Comparison of ENCODE assay signal across 8 cellular contexts in the genomic region with DNA sequence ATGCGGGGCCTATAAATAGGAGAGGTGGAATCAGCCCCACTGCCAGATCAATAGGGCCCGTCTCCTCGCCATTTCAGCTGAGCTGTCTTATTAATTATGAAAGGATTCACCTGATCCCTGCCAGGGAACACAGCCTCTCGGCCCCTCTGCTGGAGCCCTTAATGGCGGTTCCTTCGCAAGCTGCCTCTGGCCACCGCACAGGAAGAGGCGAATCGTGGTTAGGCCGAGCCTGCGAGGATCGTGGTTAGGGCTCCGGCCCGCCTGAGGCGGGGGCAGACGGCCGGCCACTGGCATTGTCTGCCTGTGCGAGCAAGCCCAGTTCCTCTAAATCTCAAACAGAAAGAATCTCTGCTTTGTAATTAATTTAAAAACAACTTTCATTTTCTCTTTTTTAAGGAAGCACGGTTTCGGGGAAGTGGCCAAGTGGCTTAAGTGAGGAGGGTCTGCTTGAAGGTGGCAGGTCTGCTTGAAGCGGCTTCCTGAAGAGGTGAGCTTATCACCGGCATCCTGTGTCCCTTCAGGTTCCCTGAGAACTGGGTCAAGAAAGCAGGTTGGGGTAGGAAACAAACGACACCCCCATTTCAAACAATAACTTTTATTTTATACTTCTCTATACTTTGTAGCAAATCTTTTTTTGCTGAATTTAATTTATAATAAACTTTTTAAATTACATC. TPM values are rescaled to one million over a fixed set of nuclear protein-coding genes. Genes with fewer than 3 reads are reported as not detected.
DNase-seq lines count a peak whose midpoint lies in the region; ATAC-seq and TF ChIP-seq lines count a peak whose summit lies in the region.

No MANE protein-coding gene starts in this region.

- no peak for TF ChIP-seq CTCF in SU-DHL-6 (IDR thresholded peaks at IDR 0.05; ENCODE audit: insufficient read depth, low read length, poor library complexity, severe bottlenecking)
- no peak for TF ChIP-seq CTCF in fibroblast of mammary gland (conservative IDR thresholded peaks at IDR 0.05; ENCODE audit: control insufficient read depth, insufficient read depth, low read depth, low read length)
- no peak for TF ChIP-seq CTCF in osteoblast (IDR thresholded peaks at IDR 0.05; ENCODE audit: extremely low read depth, low read depth, low read length)

- H3K27ac ChIP-seq in SU-DHL-6 (ENCODE audit: low read depth, low read length): no peak overlapping the region
- peak overlapping the region; percentile 61 for H3K27ac ChIP-seq in osteoblast (ENCODE audit: low read depth, low read length)

- H3K4me3 ChIP-seq in SU-DHL-6 (ENCODE audit: insufficient read depth, low read length, poor library complexity, severe bottlenecking) (no peak overlapping the region), fibroblast of mammary gland (ENCODE audit: control insufficient read depth, low read depth, low read length) (peak overlapping the region; percentile 34), osteoblast (ENCODE audit: insufficient read depth, low read length) (peak overlapping the region; percentile 75)

- no peaks in the 10 kb centered on the region for H3K79me2 ChIP-seq in SU-DHL-6 (ENCODE audit: insufficient read depth, low read length)
- peaks cover 7% of the 10 kb centered on the region for H3K79me2 ChIP-seq in osteoblast (ENCODE audit: insufficient read depth, low read length)

- ATAC-seq in GM21723 (IDR thresholded peaks at IDR 0.05; ENCODE audit: unreplicated experiment) (no peak), GM18517 (IDR thresholded peaks at IDR 0.05; ENCODE audit: unreplicated experiment) (no peak)

- H3K4me2 ChIP-seq in SU-DHL-6 (ENCODE audit: low read depth, low read length, poor library complexity, severe bottlenecking) (peak overlapping the region; percentile 9), osteoblast (ENCODE audit: insufficient read depth, low read length) (peak overlapping the region; percentile 80)

- no peaks in the 10 kb centered on the region for H3F3A ChIP-seq in SU-DHL-6 (ENCODE audit: insufficient read depth)

- H2AFZ ChIP-seq in SU-DHL-6 (ENCODE audit: low read depth, low read length, severe bottlenecking) (no peak overlapping the region), osteoblast (ENCODE audit: low read length) (peak overlapping the region; percentile 88)

- peaks cover 11% of the 10 kb centered on the region for H3K4me1 ChIP-seq in osteoblast (ENCODE audit: insufficient read depth, low read length)

- H3K9ac ChIP-seq in SU-DHL-6 (ENCODE audit: low read length): no peak overlapping the region

- H3K27me3 ChIP-seq in SU-DHL-6 (ENCODE audit: low read length) (no peaks in the 10 kb centered on the region), osteoblast (ENCODE audit: insufficient read depth, low read length) (peaks cover 25% of the 10 kb centered on the region)

- peak; percentile 13 for DNase-seq in activated CD4-positive, alpha-beta T cell treated with anti-CD3 and anti-CD28 coated beads for 48 hours
- DNase-seq in activated CD4-positive, alpha-beta T cell treated with anti-CD3 and anti-CD28 coated beads, Interleukin-2, amount 50 U/mL, for 4 hours: no peak
- DNase-seq in fibroblast of mammary gland (ENCODE audit: low read depth) (peak; percentile 40), osteoblast (ENCODE audit: insufficient read length, low spot score, missing footprints) (peak; percentile 85)
- no peak for DNase-seq in stimulated activated CD4-positive, alpha-beta T cell treated with anti-CD3 and anti-CD28 coated beads, Interleukin-12 subunit alpha, Interleukin-12 subunit beta, amount 100 ng/mL, for 4 hours

- H4K20me1 ChIP-seq in SU-DHL-6 (ENCODE audit: low read depth, low read length) (no peaks in the 10 kb centered on the region), osteoblast (ENCODE audit: insufficient read depth, low read length) (no peaks in the 10 kb centered on the region)

- H3K9me3 ChIP-seq in SU-DHL-6 (ENCODE audit: insufficient read depth, low read length): no peaks in the 10 kb centered on the region
- H3K9me3 ChIP-seq in osteoblast (ENCODE audit: low read depth, low read length): no peaks in the 10 kb centered on the region

- H3K36me3 ChIP-seq in SU-DHL-6 (ENCODE audit: low read length) (no peaks in the 10 kb centered on the region), osteoblast (ENCODE audit: insufficient read depth, low read length) (no peaks in the 10 kb centered on the region)

- no peaks in the 10 kb centered on the region for H3K9me2 ChIP-seq in SU-DHL-6 (replicated peaks; ENCODE audit: insufficient read depth, low read length)

RNA-seq across cellular contexts. Expression of a gene that starts 9.2 kb away (rescaled TPM):
- 29.5 and 56.1 TPM in 2 replicates for total RNA-seq in osteoblast

Comparison
In these comparisons a context has a peak if more than half of its experiments do, and no peak if none do; other contexts are left out.
1. DNase-seq: peak in activated CD4-positive, alpha-beta T cell treated with anti-CD3 and anti-CD28 coated beads for 48 hours (single experiment), fibroblast of mammary gland (single experiment) and osteoblast (single experiment); none in activated CD4-positive, alpha-beta T cell treated with anti-CD3 and anti-CD28 coated beads, Interleukin-2, amount 50 U/mL, for 4 hours (0 of 2) and stimulated activated CD4-positive, alpha-beta T cell treated with anti-CD3 and anti-CD28 coated beads, Interleukin-12 subunit alpha, Interleukin-12 subunit beta, amount 100 ng/mL, for 4 hours (single experiment).